In the genomic region with DNA sequence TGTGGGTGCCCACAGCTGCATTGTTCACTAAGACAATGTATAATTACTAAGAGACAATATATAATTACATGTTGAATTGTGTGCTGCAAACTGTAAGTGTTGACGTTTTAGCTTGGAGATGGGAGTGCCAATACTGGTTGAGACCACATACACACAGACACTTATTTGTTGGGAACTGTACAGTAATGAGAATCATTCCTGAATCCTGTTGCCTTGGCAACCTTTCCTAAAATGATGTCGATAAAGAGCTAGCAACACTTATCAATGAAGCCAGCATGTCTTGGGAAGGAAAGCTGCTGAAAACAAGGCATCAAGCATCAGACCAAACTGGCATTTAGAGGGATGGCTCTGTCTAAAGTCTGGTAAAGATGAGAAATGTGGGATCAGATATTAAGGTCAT, we compare ENCODE assay signal across 18 cellular contexts. TPM values are rescaled to one million over a fixed set of nuclear protein-coding genes. Genes with fewer than 3 reads are reported as not detected.
DNase-seq lines count a peak whose midpoint lies in the region; TF ChIP-seq lines count a peak whose summit lies in the region.
"Had no signal": no experiment of that assay in that cellular context is flagged by ENCODE, and none has a peak within 500 bp of the region (broad histone marks: within the 10 kb centered on the region; RNA-seq: fewer than 3 reads in every experiment).

No MANE protein-coding gene starts in this region.

- H3K4me3 ChIP-seq in neural cell (ENCODE audit: low read length) (peak overlapping the region; percentile 38), mesenchymal stem cell (ENCODE audit: insufficient read depth in 1 of 2, low read depth in 1 of 2, low read length in 2 of 2) (no peak overlapping the region)
- H3K4me3 ChIP-seq: GM23248, HAP-1 had no signal

- H2AFZ ChIP-seq in neural cell (ENCODE audit: low read depth, low read length) (no peak overlapping the region), mesenchymal stem cell (ENCODE audit: low read depth, low read length) (no peak overlapping the region)
- H2AFZ ChIP-seq: GM23248 had no signal

- peak; percentile 72 for TF ChIP-seq EP300 in neural cell (conservative IDR thresholded peaks at IDR 0.05; ENCODE audit: poor library complexity, severe bottlenecking)

- H2AK5ac ChIP-seq in mesenchymal stem cell (ENCODE audit: low read length, severe bottlenecking) = no peak overlapping the region

- no peak overlapping the region for H2BK5ac ChIP-seq in mesenchymal stem cell (ENCODE audit: low read depth, low read length, poor library complexity, severe bottlenecking)

- WGBS in mesenchymal stem cell = 87% methylated on average over 2 of the region's 2 CpGs

- H3K4me2 ChIP-seq in neural cell (ENCODE audit: low read length) = peak overlapping the region; percentile 9
- no peak overlapping the region for H3K4me2 ChIP-seq in mesenchymal stem cell (ENCODE audit: low read length, poor library complexity, severe bottlenecking)

- no peaks in the 10 kb centered on the region for H3K79me2 ChIP-seq in neural cell (replicated peaks; ENCODE audit: insufficient read depth, low read length)

- no peaks in the 10 kb centered on the region for H3K4me1 ChIP-seq in mesenchymal stem cell (ENCODE audit: control insufficient read depth, insufficient read depth, low read depth, low read length)
- H3K4me1 ChIP-seq: HAP-1 had no signal

- H2BK12ac ChIP-seq in mesenchymal stem cell (ENCODE audit: low read length in 2 of 2) = no peak overlapping the region

- H3K18ac ChIP-seq in mesenchymal stem cell (ENCODE audit: low read depth in 1 of 2, low read length in 2 of 2) = no peak overlapping the region

- H4K91ac ChIP-seq in mesenchymal stem cell (ENCODE audit: low read length) = no peak overlapping the region

- DNase-seq in COR-L47 (lab: John Stamatoyannopoulos, UW) (peak; percentile 81), NCI-H1417 treated with DMSO at 0.1 percent for 48 hours (lab: John Stamatoyannopoulos, UW) (peak; percentile 25), NCI-H748 (lab: John Stamatoyannopoulos, UW; ENCODE audit: unreplicated experiment) (peak; percentile 65), mesenchymal stem cell (no peak), iPS-NIHi11 (ENCODE audit: low spot score) (no peak), NCI-H345 treated with DMSO at 0.1 percent for 48 hours (lab: John Stamatoyannopoulos, UW; ENCODE audit: unreplicated experiment) (no peak)
- DNase-seq: ACHN; Calu3; CD4-positive, alpha-beta T cell; DMS79 treated with DMSO at 0.1 percent for 48 hours; GF-D8; GM23248 had no signal

- H3K79me1 ChIP-seq in mesenchymal stem cell (replicated peaks; ENCODE audit: low read length, poor library complexity, severe bottlenecking) = no peaks in the 10 kb centered on the region

- H3K27me3 ChIP-seq in neural cell (ENCODE audit: insufficient read depth, low read depth, low read length) = no peaks in the 10 kb centered on the region
- no peaks in the 10 kb centered on the region for H3K27me3 ChIP-seq in mesenchymal stem cell (ENCODE audit: control insufficient read depth in 1 of 2, insufficient read depth in 1 of 2, low read length in 2 of 2)

- H3K27ac ChIP-seq in neural cell (ENCODE audit: low read length) = peak overlapping the region; percentile 58
- no peak overlapping the region for H3K27ac ChIP-seq in mesenchymal stem cell (ENCODE audit: low read length, poor library complexity, severe bottlenecking)
- H3K27ac ChIP-seq: C4-2B, GM23248 had no signal

- H2BK120ac ChIP-seq in mesenchymal stem cell (ENCODE audit: low read depth, low read length) = no peak overlapping the region

- H3K23ac ChIP-seq in mesenchymal stem cell (ENCODE audit: low read length in 2 of 2) = no peak overlapping the region

- no peaks in the 10 kb centered on the region for H3K9me3 ChIP-seq in neural cell (ENCODE audit: low read length)
- H3K9me3 ChIP-seq in mesenchymal stem cell (ENCODE audit: control insufficient read depth, low read length) = no peaks in the 10 kb centered on the region
- H3K9me3 ChIP-seq: HAP-1 had no signal

- H3K36me3 ChIP-seq in neural cell (ENCODE audit: insufficient read depth, low read length) (no peaks in the 10 kb centered on the region), mesenchymal stem cell (ENCODE audit: control insufficient read depth in 1 of 2, insufficient read depth in 2 of 2, low read depth in 1 of 2, low read length in 2 of 2) (no peaks in the 10 kb centered on the region)
- H3K36me3 ChIP-seq: HAP-1 had no signal

- peak; percentile 19 for TF ChIP-seq RAD21 in neural cell (conservative IDR thresholded peaks at IDR 0.05)

- no peak overlapping the region for H3K4ac ChIP-seq in mesenchymal stem cell (ENCODE audit: low read depth in 1 of 2, low read length in 2 of 2)

- H3K9me2 ChIP-seq in neural cell (ENCODE audit: insufficient read depth, low read length) = no peaks in the 10 kb centered on the region

- no peak overlapping the region for H2BK15ac ChIP-seq in mesenchymal stem cell (ENCODE audit: low read depth, poor library complexity, severe bottlenecking)

- no peak overlapping the region for H3K14ac ChIP-seq in mesenchymal stem cell (ENCODE audit: low read length in 2 of 2)

- H3F3A ChIP-seq in neural cell (ENCODE audit: insufficient read depth, low read length, poor library complexity, severe bottlenecking) = no peaks in the 10 kb centered on the region

- no peak for TF ChIP-seq CTCF in neural cell (IDR thresholded peaks at IDR 0.05; ENCODE audit: poor library complexity, severe bottlenecking)

- no peak overlapping the region for H4K8ac ChIP-seq in mesenchymal stem cell (ENCODE audit: low read length)

- H4K20me1 ChIP-seq in neural cell (ENCODE audit: insufficient read depth) = no peaks in the 10 kb centered on the region

- H3K9ac ChIP-seq in neural cell (ENCODE audit: low read length) = peak overlapping the region; percentile 41
- H3K9ac ChIP-seq in mesenchymal stem cell (ENCODE audit: low read length) = no peak overlapping the region
- H3K9ac ChIP-seq: GM23248 had no signal

TF ChIP-seq in neural cell, 6 proteins besides CTCF, POLR2A, EP300 and RAD21:
- peak; percentile 51 for TF ChIP-seq POLR2AphosphoS5 (IDR thresholded peaks at IDR 0.05)
- TF ChIP-seq SMC3 (conservative IDR thresholded peaks at IDR 0.05; ENCODE audit: poor library complexity) = peak; percentile 29
- TF ChIP-seq TAF1 (IDR thresholded peaks at IDR 0.05; ENCODE audit: low read depth) = no peak
- TF ChIP-seq, protein P1, sequence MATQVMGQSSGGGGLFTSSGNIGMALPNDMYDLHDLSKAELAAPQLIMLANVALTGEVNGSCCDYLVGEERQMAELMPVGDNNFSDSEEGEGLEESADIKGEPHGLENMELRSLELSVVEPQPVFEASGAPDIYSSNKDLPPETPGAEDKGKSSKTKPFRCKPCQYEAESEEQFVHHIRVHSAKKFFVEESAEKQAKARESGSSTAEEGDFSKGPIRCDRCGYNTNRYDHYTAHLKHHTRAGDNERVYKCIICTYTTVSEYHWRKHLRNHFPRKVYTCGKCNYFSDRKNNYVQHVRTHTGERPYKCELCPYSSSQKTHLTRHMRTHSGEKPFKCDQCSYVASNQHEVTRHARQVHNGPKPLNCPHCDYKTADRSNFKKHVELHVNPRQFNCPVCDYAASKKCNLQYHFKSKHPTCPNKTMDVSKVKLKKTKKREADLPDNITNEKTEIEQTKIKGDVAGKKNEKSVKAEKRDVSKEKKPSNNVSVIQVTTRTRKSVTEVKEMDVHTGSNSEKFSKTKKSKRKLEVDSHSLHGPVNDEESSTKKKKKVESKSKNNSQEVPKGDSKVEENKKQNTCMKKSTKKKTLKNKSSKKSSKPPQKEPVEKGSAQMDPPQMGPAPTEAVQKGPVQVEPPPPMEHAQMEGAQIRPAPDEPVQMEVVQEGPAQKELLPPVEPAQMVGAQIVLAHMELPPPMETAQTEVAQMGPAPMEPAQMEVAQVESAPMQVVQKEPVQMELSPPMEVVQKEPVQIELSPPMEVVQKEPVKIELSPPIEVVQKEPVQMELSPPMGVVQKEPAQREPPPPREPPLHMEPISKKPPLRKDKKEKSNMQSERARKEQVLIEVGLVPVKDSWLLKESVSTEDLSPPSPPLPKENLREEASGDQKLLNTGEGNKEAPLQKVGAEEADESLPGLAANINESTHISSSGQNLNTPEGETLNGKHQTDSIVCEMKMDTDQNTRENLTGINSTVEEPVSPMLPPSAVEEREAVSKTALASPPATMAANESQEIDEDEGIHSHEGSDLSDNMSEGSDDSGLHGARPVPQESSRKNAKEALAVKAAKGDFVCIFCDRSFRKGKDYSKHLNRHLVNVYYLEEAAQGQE (IDR thresholded peaks at IDR 0.05; ENCODE audit: borderline replicate concordance) = peak; percentile 97
- no peak for TF ChIP-seq EZH2 (IDR thresholded peaks at IDR 0.05; ENCODE audit: borderline replicate concordance, insufficient read depth, low read length, poor library complexity, severe bottlenecking)
- no peak for TF ChIP-seq MXI1 (conservative IDR thresholded peaks at IDR 0.05; ENCODE audit: poor library complexity, severe bottlenecking)

RNA-seq across cellular contexts. Expression of gene PCDH8, which starts 51.3 kb away (rescaled TPM):
- polyA plus RNA-seq in neural cell = 2.4 and 6.9 TPM in 2 replicates
- polyA minus RNA-seq in neural cell = 4.4 and 6.1 TPM in 2 replicates
- polyA plus RNA-seq in mesenchymal stem cell (2013, experiment 1 of 2) = not detected
- not detected for polyA plus RNA-seq in mesenchymal stem cell (2013, experiment 2 of 2)
- polyA plus RNA-seq: GM23248, HepG2, IgD-negative memory B cell had no signal

RNA-seq across cellular contexts. Expression of gene CNMD, which starts 57.6 kb away (rescaled TPM):
- 2.2 TPM in 1 of 2 replicates, not detected in the other for polyA plus RNA-seq in neural cell
- 0.49 TPM in 1 of 2 replicates, not detected in the other for polyA minus RNA-seq in neural cell
- polyA plus RNA-seq in mesenchymal stem cell (2013, experiment 1 of 2) = not detected
- polyA plus RNA-seq in mesenchymal stem cell (2013, experiment 2 of 2) = not detected
- polyA plus RNA-seq: BJ, GM23248, HepG2, IgD-negative memory B cell had no signal

Comparison
In these comparisons a context has a peak if more than half of its experiments do, and no peak if none do; other contexts are left out.
1. DNase-seq: peak in COR-L47 (single experiment), NCI-H1417 treated with DMSO at 0.1 percent for 48 hours (single experiment) and NCI-H748 (single experiment); none in mesenchymal stem cell (single experiment), iPS-NIHi11 (single experiment) and NCI-H345 treated with DMSO at 0.1 percent for 48 hours (single experiment).